ENCODE assay signal across 8 cellular contexts in genomic region chrX:154486396-154487207, GRCh38. TPM values are rescaled to one million over a fixed set of nuclear protein-coding genes. Genes with fewer than 3 reads are reported as not detected.
A peak's percentile ranks its signal among the peaks of the same experiment; 100 is the strongest.
DNase-seq lines count a peak whose midpoint lies in the region; TF ChIP-seq lines count a peak whose summit lies in the region.

Gene UBL4A (minus strand): TSS chrX:154486615. CDS start chrX:154486584, 31 bp downstream.

- peak within 1 kb of the TSS; percentile 81 for H3K4me3 ChIP-seq in GM12864 (ENCODE audit: low read depth, low read length)
- H3K4me3 ChIP-seq in right atrium auricular region = peak within 1 kb of the TSS; percentile 58 to 68

- H3K27ac ChIP-seq in angular gyrus (ENCODE audit: low read depth, low read length) (peak within 1 kb of the TSS; percentile 66), right atrium auricular region (peak within 1 kb of the TSS; percentile 82 to 86)

- peaks cover 0 to 19% of the 10 kb centered on the region in 2 donors for H3K4me1 ChIP-seq in right atrium auricular region

- TF ChIP-seq CTCF in GM12864 (IDR thresholded peaks at IDR 0.05; ENCODE audit: low read depth, low read length, missing control alignments) (no peak), right atrium auricular region (IDR thresholded peaks at IDR 0.05) (no peak)

- no peaks in the 10 kb centered on the region for H3K27me3 ChIP-seq in right atrium auricular region

- no peak for DNase-seq in GM12864 (ENCODE audit: low read depth)
- DNase-seq in HuH-7 (ENCODE audit: low spot score) = peak; percentile 61
- peak; percentile 26 for DNase-seq in T follicular helper cell (ENCODE audit: low read depth)
- no peak for DNase-seq in right atrium auricular region (ENCODE audit: low spot score)
- DNase-seq in pulmonary artery endothelial cell (ENCODE audit: low read depth, low spot score) = no peak
- DNase-seq in 8988T = no peak
- DNase-seq in NCI-H128 (lab: John Stamatoyannopoulos, UW; ENCODE audit: unreplicated experiment) = no peak

- H3K9me3 ChIP-seq in right atrium auricular region = no peaks in the 10 kb centered on the region

- no peaks in the 10 kb centered on the region for H3K36me3 ChIP-seq in right atrium auricular region

RNA-seq across cellular contexts. Expression of gene UBL4A, which starts in this region (rescaled TPM):
- total RNA-seq in right atrium auricular region (10 to 100 TPM; 54.6 to 61.0 TPM), pulmonary artery endothelial cell (47.5 and 56.1 TPM in 2 replicates)

Comparison
In these comparisons a context has a peak if more than half of its experiments do, and no peak if none do; other contexts are left out.
1. DNase-seq: peak in HuH-7 (single experiment) and T follicular helper cell (single experiment); none in GM12864 (single experiment), right atrium auricular region (single experiment), pulmonary artery endothelial cell (single experiment), 8988T (single experiment) and NCI-H128 (single experiment).